Comparison of ENCODE assay signal across 15 cellular contexts in genomic region chr7:101625076-101625914, GRCh38. TPM values are rescaled to one million over a fixed set of nuclear protein-coding genes. Genes with fewer than 3 reads are reported as not detected.
A peak's percentile ranks its signal among the peaks of the same experiment; 100 is the strongest.
DNase-seq lines count a peak whose midpoint lies in the region; ATAC-seq, FAIRE-seq and TF ChIP-seq lines count a peak whose summit lies in the region.
"Had no signal": no experiment of that assay in that cellular context is flagged by ENCODE, and none has a peak within 500 bp of the region (broad histone marks: within the 10 kb centered on the region; RNA-seq: fewer than 3 reads in every experiment).

No MANE protein-coding gene starts in this region.

- H3K27me3 Mint-ChIP-seq in GM23338 (ENCODE audit: insufficient read depth, low read depth, poor library complexity), result peaks cover 10% of the 10 kb centered on the region
- H3K27me3 Mint-ChIP-seq in astrocyte (ENCODE audit: low read depth, unreplicated experiment), result peaks cover 3% of the 10 kb centered on the region

- H3K9me3 Mint-ChIP-seq in GM23338 (no peaks in the 10 kb centered on the region; the same call in 2 of the 3 replicates), astrocyte (ENCODE audit: unreplicated experiment) (peaks cover 2% of the 10 kb centered on the region)

- peak overlapping the region; percentile 70 for H3K4me2 ChIP-seq in GM23338
- H3K4me2 ChIP-seq in astrocyte (ENCODE audit: low read length), result peak overlapping the region; percentile 65

- FAIRE-seq in astrocyte (lab: Jason Lieb, UNC), result no peak

- peaks cover 14% of the 10 kb centered on the region; the same call in 1 of the 2 replicates for H3K4me1 ChIP-seq in GM23338 (ENCODE audit: insufficient read depth)
- H3K4me1 ChIP-seq in astrocyte (ENCODE audit: insufficient read depth, low read length), result peaks cover 19% of the 10 kb centered on the region
- no peaks in the 10 kb centered on the region for H3K4me1 ChIP-seq in left lung
- H3K4me1 ChIP-seq: heart right ventricle, parathyroid adenoma had no signal

- H3K4me3 ChIP-seq in GM23338 (0 out of 2 replicates have a peak overlapping the region, but pooled peaks have one; percentile 35), astrocyte (ENCODE audit: insufficient read depth, low read depth, low read length) (peak overlapping the region; percentile 17), left lung (no peak overlapping the region)
- H3K4me3 ChIP-seq: heart right ventricle had no signal

- H3K4me1 Mint-ChIP-seq in GM23338 (peaks cover 24% of the 10 kb centered on the region), astrocyte (ENCODE audit: low read depth, unreplicated experiment) (peaks cover 17% of the 10 kb centered on the region)

- H2AFZ ChIP-seq in GM23338, result peak overlapping the region; percentile 80
- no peak overlapping the region for H2AFZ ChIP-seq in astrocyte (ENCODE audit: low read depth, low read length)
- H2AFZ ChIP-seq: parathyroid adenoma had no signal

- H3K36me3 ChIP-seq in GM23338 (ENCODE audit: insufficient read depth) (no peaks in the 10 kb centered on the region), astrocyte (ENCODE audit: insufficient read depth, low read length) (no peaks in the 10 kb centered on the region), left lung (no peaks in the 10 kb centered on the region)
- H3K36me3 ChIP-seq: heart right ventricle had no signal

- ATAC-seq in GM23338 (peak; percentile 44), left lung (peak; percentile 31), GM21390 (IDR thresholded peaks at IDR 0.05; ENCODE audit: unreplicated experiment) (no peak)
- no peak for ATAC-seq in activated CD4-positive, CD25-positive, alpha-beta regulatory T cell treated with anti-CD3 and anti-CD28 coated beads, Interleukin-2, amount 50 U/mL, for 24 hours
- ATAC-seq: heart right ventricle; stimulated activated naive CD8-positive, alpha-beta T cell treated with anti-CD3 and anti-CD28 coated beads, Interleukin-15, Interleukin-2, amounts not matched to agents 100 U/mL and 50 U/mL, for 24 hours had no signal

- peak; percentile 45 to 46 for TF ChIP-seq CTCF in GM23338 (conservative IDR thresholded peaks at IDR 0.05; ENCODE audit: low read depth in 2 of 2)
- TF ChIP-seq CTCF in astrocyte (IDR thresholded peaks at IDR 0.05; ENCODE audit: insufficient read depth, low read depth, low read length), result peak; percentile 20
- TF ChIP-seq CTCF in left lung (IDR thresholded peaks at IDR 0.05), result no peak

- no peaks in the 10 kb centered on the region for H3K9me2 ChIP-seq in GM23338 (ENCODE audit: insufficient read depth)

- DNase-seq in AG08395 (ENCODE audit: low spot score) (peak; percentile 35), GM23338 (ENCODE audit: low spot score) (peak; percentile 67), astrocyte (ENCODE audit: low read depth) (peak; percentile 37), left lung (no peak)
- no peak for DNase-seq in activated CD8-positive, alpha-beta memory T cell treated with anti-CD3 and anti-CD28 coated beads, Interleukin-2, amount 50 U/mL, for 48 hours
- no peak for DNase-seq in activated CD4-positive, alpha-beta T cell treated with anti-CD3 and anti-CD28 coated beads for 48 hours
- DNase-seq: heart right ventricle; Karpas-422; NCI-H2107; stimulated activated naive CD8-positive, alpha-beta T cell treated with anti-CD3 and anti-CD28 coated beads, Interleukin-15, Interleukin-2, amounts not matched to agents 100 U/mL and 50 U/mL, for 24 hours; SW 1271 had no signal

- no peaks in the 10 kb centered on the region for H3K79me2 ChIP-seq in GM23338 (replicated peaks; ENCODE audit: insufficient read depth)
- no peaks in the 10 kb centered on the region for H3K79me2 ChIP-seq in astrocyte (ENCODE audit: insufficient read depth, low read length)
- H3K79me2 ChIP-seq: parathyroid adenoma had no signal

- H3F3A ChIP-seq in GM23338 (replicated peaks; ENCODE audit: low read depth), result no peaks in the 10 kb centered on the region

- H3K27ac ChIP-seq in GM23338 (ENCODE audit: low read depth) (no peak overlapping the region), astrocyte (ENCODE audit: low read depth, low read length) (no peak overlapping the region), left lung (no peak overlapping the region)
- H3K27ac ChIP-seq: C4-2B, heart right ventricle, parathyroid adenoma had no signal

- intact Hi-C loops in left lung (cut with DNase I), result no loop called here

- H3K9me3 ChIP-seq in astrocyte (ENCODE audit: insufficient read depth, low read depth, low read length), result no peaks in the 10 kb centered on the region
- H3K9me3 ChIP-seq in left lung, result no peaks in the 10 kb centered on the region
- H3K9me3 ChIP-seq: heart right ventricle had no signal

- H3K27me3 ChIP-seq in GM23338 (ENCODE audit: insufficient read depth) (no peaks in the 10 kb centered on the region), astrocyte (ENCODE audit: insufficient read depth, low read length) (peaks cover 2% of the 10 kb centered on the region), left lung (peaks cover 0 to 49% of the 10 kb centered on the region in 2 donors)

- H3K27ac Mint-ChIP-seq in GM23338 (peak overlapping the region; percentile 62; the same call in 1 of the 2 replicates), astrocyte (ENCODE audit: unreplicated experiment) (peak overlapping the region; percentile 86)

- no peaks in the 10 kb centered on the region for H3K36me3 Mint-ChIP-seq in GM23338 (ENCODE audit: low read depth)
- peaks cover 2% of the 10 kb centered on the region for H3K36me3 Mint-ChIP-seq in astrocyte (ENCODE audit: low read depth, unreplicated experiment)

- H3K9ac ChIP-seq in astrocyte (ENCODE audit: low read length), result no peak overlapping the region
- H3K9ac ChIP-seq: parathyroid adenoma had no signal

- H4K20me1 ChIP-seq in GM23338 (replicated peaks; ENCODE audit: insufficient read depth), result no peaks in the 10 kb centered on the region
- H4K20me1 ChIP-seq in astrocyte (ENCODE audit: insufficient read depth, low read length), result no peaks in the 10 kb centered on the region

- peak overlapping the region; percentile 17; the same call in 1 of the 3 replicates for H3K4me3 Mint-ChIP-seq in GM23338
- no peak overlapping the region for H3K4me3 Mint-ChIP-seq in astrocyte (ENCODE audit: unreplicated experiment)

TF ChIP-seq in GM23338, 12 proteins besides CTCF, POLR2A, EP300 and RAD21:
- TF ChIP-seq EZH2phosphoT487 (IDR thresholded peaks at IDR 0.05; ENCODE audit: unreplicated experiment) (no peak), CREB1 (CRISPR knock-in tag; IDR thresholded peaks at IDR 0.05; ENCODE audit: low read depth) (no peak), ZNF331 (CRISPR knock-in tag; IDR thresholded peaks at IDR 0.05; ENCODE audit: low read depth) (no peak)
- TF ChIP-seq, protein P1, sequence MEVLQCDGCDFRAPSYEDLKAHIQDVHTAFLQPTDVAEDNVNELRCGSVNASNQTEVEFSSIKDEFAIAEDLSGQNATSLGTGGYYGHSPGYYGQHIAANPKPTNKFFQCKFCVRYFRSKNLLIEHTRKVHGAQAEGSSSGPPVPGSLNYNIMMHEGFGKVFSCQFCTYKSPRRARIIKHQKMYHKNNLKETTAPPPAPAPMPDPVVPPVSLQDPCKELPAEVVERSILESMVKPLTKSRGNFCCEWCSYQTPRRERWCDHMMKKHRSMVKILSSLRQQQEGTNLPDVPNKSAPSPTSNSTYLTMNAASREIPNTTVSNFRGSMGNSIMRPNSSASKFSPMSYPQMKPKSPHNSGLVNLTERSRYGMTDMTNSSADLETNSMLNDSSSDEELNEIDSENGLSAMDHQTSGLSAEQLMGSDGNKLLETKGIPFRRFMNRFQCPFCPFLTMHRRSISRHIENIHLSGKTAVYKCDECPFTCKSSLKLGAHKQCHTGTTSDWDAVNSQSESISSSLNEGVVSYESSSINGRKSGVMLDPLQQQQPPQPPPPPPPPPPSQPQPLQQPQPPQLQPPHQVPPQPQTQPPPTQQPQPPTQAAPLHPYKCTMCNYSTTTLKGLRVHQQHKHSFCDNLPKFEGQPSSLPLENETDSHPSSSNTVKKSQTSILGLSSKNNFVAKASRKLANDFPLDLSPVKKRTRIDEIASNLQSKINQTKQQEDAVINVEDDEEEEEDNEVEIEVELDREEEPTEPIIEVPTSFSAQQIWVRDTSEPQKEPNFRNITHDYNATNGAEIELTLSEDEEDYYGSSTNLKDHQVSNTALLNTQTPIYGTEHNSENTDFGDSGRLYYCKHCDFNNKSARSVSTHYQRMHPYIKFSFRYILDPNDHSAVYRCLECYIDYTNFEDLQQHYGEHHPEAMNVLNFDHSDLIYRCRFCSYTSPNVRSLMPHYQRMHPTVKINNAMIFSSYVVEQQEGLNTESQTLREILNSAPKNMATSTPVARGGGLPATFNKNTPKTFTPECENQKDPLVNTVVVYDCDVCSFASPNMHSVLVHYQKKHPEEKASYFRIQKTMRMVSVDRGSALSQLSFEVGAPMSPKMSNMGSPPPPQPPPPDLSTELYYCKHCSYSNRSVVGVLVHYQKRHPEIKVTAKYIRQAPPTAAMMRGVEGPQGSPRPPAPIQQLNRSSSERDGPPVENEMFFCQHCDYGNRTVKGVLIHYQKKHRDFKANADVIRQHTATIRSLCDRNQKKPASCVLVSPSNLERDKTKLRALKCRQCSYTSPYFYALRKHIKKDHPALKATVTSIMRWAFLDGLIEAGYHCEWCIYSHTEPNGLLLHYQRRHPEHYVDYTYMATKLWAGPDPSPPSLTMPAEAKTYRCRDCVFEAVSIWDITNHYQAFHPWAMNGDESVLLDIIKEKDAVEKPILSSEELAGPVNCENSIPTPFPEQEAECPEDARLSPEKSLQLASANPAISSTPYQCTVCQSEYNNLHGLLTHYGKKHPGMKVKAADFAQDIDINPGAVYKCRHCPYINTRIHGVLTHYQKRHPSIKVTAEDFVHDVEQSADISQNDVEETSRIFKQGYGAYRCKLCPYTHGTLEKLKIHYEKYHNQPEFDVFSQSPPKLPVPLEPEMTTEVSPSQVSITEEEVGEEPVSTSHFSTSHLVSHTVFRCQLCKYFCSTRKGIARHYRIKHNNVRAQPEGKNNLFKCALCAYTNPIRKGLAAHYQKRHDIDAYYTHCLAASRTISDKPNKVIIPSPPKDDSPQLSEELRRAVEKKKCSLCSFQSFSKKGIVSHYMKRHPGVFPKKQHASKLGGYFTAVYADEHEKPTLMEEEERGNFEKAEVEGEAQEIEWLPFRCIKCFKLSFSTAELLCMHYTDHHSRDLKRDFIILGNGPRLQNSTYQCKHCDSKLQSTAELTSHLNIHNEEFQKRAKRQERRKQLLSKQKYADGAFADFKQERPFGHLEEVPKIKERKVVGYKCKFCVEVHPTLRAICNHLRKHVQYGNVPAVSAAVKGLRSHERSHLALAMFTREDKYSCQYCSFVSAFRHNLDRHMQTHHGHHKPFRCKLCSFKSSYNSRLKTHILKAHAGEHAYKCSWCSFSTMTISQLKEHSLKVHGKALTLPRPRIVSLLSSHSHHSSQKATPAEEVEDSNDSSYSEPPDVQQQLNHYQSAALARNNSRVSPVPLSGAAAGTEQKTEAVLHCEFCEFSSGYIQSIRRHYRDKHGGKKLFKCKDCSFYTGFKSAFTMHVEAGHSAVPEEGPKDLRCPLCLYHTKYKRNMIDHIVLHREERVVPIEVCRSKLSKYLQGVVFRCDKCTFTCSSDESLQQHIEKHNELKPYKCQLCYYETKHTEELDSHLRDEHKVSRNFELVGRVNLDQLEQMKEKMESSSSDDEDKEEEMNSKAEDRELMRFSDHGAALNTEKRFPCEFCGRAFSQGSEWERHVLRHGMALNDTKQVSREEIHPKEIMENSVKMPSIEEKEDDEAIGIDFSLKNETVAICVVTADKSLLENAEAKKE (CRISPR knock-in tag; IDR thresholded peaks at IDR 0.05), result no peak

RNA-seq across cellular contexts. Expression of gene MYL10, which starts 3.8 kb away (rescaled TPM):
- total RNA-seq in GM23338 (2014; rRNA removed; shearing (Covaris generic)), result not detected in 2 replicates
- polyA plus RNA-seq in GM23338 (2016; fragmentation: Nextera tagmentation; extraction: Ambion mirVana), result 0.75 and 1.3 TPM in 2 replicates
- total RNA-seq in astrocyte (0.73 and 2.8 TPM in 2 replicates), left lung (not detected)
- total RNA-seq: heart right ventricle had no signal
- polyA plus RNA-seq: heart right ventricle had no signal

Comparison
In these comparisons a context has a peak if more than half of its experiments do, and no peak if none do; other contexts are left out.
1. DNase-seq: peak in AG08395 (single experiment), GM23338 (single experiment) and astrocyte (single experiment); none in left lung (0 of 2), activated CD8-positive, alpha-beta memory T cell treated with anti-CD3 and anti-CD28 coated beads, Interleukin-2, amount 50 U/mL, for 48 hours (single experiment) and activated CD4-positive, alpha-beta T cell treated with anti-CD3 and anti-CD28 coated beads for 48 hours (single experiment).
2. ATAC-seq: peak in GM23338 (single experiment) and left lung (single experiment); none in GM21390 (single experiment) and activated CD4-positive, CD25-positive, alpha-beta regulatory T cell treated with anti-CD3 and anti-CD28 coated beads, Interleukin-2, amount 50 U/mL, for 24 hours (0 of 2).
3. H3K4me3 ChIP-seq: peak in GM23338 (single experiment) and astrocyte (single experiment); none in left lung (0 of 2).
4. CTCF ChIP-seq: peak in GM23338 (2 of 2) and astrocyte (single experiment); none in left lung (0 of 2).